ENCODE assay signal across 24 cellular contexts in the genomic region with DNA sequence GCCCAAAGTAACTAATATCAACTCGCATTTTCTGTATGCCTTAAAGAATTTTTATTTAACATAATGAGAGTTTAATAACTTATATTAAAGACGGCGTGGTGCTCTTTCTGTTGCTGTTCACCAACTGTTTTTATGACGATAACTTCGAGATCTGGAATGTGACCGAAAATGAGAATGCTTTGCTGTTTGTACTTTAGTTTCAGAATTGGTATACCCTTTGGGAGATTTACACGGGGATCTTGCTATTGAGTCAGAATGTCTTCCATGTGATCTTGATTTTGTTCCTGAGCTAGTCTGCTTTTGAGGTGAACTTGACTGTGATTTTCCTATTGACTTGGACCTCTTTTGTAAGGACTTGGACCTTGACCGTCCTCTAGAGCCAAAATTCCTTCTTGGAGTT. TPM values are rescaled to one million over a fixed set of nuclear protein-coding genes. Genes with fewer than 3 reads are reported as not detected.
A peak's percentile ranks its signal among the peaks of the same experiment; 100 is the strongest.
DNase-seq lines count a peak whose midpoint lies in the region; ATAC-seq, FAIRE-seq and TF ChIP-seq lines count a peak whose summit lies in the region.
"Had no signal": no experiment of that assay in that cellular context is flagged by ENCODE, and none has a peak within 500 bp of the region (broad histone marks: within the 10 kb centered on the region; RNA-seq: fewer than 3 reads in every experiment).

No MANE protein-coding gene starts in this region.

- intact Hi-C loops in posterior vena cava (cut with DNase I): no loop called here

- H3K4me3 ChIP-seq in GM12865 (ENCODE audit: low read depth, low read length) (no peak overlapping the region), adipocyte (ENCODE audit: low read length) (peak overlapping the region; percentile 35)
- H3K4me3 ChIP-seq: gastrocnemius medialis had no signal

- DNase-seq in GM12865 (ENCODE audit: low read depth): peak; percentile 49
- DNase-seq in GM18507 (ENCODE audit: extremely low spot score, insufficient read length, low read depth): no peak
- DNase-seq in adipocyte (ENCODE audit: low read depth): no peak
- no peak for DNase-seq in ACHN
- no peak for DNase-seq in posterior vena cava (ENCODE audit: low spot score)
- DNase-seq: activated B cell treated with CpG ODN at 0.5 μM for 24 hours; activated CD4-positive, alpha-beta T cell treated with anti-CD3 and anti-CD28 coated beads, Interleukin-2, amount 50 U/mL, for 4 hours; activated effector memory CD4-positive, alpha-beta T cell treated with Interleukin-2 at 50 U/mL for 16 hours; activated naive CD8-positive, alpha-beta T cell treated with anti-CD3 and anti-CD28 coated beads for 36 hours; COR-L47; gastrocnemius medialis; kidney glomerular epithelial cell; naive thymus-derived CD4-positive, alpha-beta T cell; NCI-H1092 treated with DMSO at 0.1 percent for 48 hours; NCI-H1694 treated with DMSO at 0.1 percent for 48 hours; occipital lobe; OCI-M1; stimulated activated CD4-positive, alpha-beta T cell treated with anti-CD3 and anti-CD28 coated beads, Interleukin-4, amount 100 ng/mL, for 24 hours; trophoblast cell had no signal

- FAIRE-seq in GM18507 (lab: Jason Lieb, UNC): peak; percentile 82
- FAIRE-seq: endothelial cell of umbilical vein had no signal

- no peak overlapping the region for H3K9ac ChIP-seq in adipocyte (ENCODE audit: low read length)

- H3K4me1 ChIP-seq in adipocyte (ENCODE audit: control insufficient read depth, insufficient read depth, low read length): peaks cover 8% of the 10 kb centered on the region
- H3K4me1 ChIP-seq: gastrocnemius medialis had no signal

- no peaks in the 10 kb centered on the region for H3K36me3 ChIP-seq in adipocyte (ENCODE audit: control insufficient read depth, insufficient read depth, low read length, severe bottlenecking)
- H3K36me3 ChIP-seq: ascending aorta, gastrocnemius medialis had no signal

- no peaks in the 10 kb centered on the region for H3K9me3 ChIP-seq in adipocyte (ENCODE audit: control insufficient read depth, low read length)
- H3K9me3 ChIP-seq: ascending aorta, gastrocnemius medialis had no signal

- ATAC-seq in HG03432 (IDR thresholded peaks at IDR 0.05; ENCODE audit: unreplicated experiment) (peak; percentile 50), HG03196 (IDR thresholded peaks at IDR 0.05; ENCODE audit: unreplicated experiment) (no peak)
- ATAC-seq: gastrocnemius medialis; naive thymus-derived CD4-positive, alpha-beta T cell had no signal

- no peaks in the 10 kb centered on the region for H3K27me3 ChIP-seq in adipocyte (replicated peaks; ENCODE audit: control insufficient read depth, insufficient read depth, low read length)
- H3K27me3 ChIP-seq: ascending aorta, gastrocnemius medialis had no signal

- no peak for TF ChIP-seq CTCF in GM12865 (IDR thresholded peaks at IDR 0.05; ENCODE audit: insufficient read depth, low read depth, low read length, missing control alignments)

- in situ Hi-C loops in ACHN (cut with HindIII; ENCODE audit: low pct_ligation_motif_present, low pct_unique_long_range_greater_than_20kb, low sequenced_read_pairs): no loop called here

RNA-seq across cellular contexts. Expression of gene PNRC1, which starts 17.9 kb away (rescaled TPM):
- 100 to 1,000 TPM; 280 to 381 TPM for total RNA-seq in posterior vena cava

RNA-seq across cellular contexts. Expression of gene SRSF12, which starts 19.4 kb away (rescaled TPM):
- 1 to 10 TPM; 3.4 to 3.5 TPM for total RNA-seq in posterior vena cava
- total RNA-seq: activated B cell treated with CpG ODN at 0.5 μM for 24 hours, H4 had no signal

RNA-seq across cellular contexts. Expression of gene PM20D2, which starts 47.4 kb away (rescaled TPM):
- 10 to 100 TPM in 1 of 2 donors, 1 to 10 TPM in 1; 9.1 to 14.0 TPM for total RNA-seq in posterior vena cava
